In the genomic region with DNA sequence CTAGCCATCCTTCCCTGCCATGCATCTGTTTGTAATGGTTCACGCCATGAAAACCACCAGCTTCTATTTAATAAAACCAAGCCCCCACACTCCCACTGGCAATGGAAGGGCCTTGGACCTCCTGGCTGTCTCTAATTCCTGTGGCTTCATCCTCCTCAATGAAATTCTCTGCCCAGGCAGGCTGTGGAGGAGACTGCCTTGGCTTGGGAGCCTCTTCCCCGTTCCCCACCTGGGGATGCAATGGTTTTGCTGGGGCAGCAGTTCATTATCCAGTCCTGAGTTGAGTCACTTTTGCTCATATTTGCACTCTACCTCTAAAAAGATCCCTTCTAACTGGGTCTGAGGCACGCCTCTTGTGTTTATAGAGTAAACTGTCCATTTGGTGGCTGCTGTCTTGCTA, we compare ENCODE assay signal across 16 cellular contexts.
"Had no signal": no experiment of that assay in that cellular context is flagged by ENCODE, and none has a peak within 500 bp of the region (broad histone marks: within the 10 kb centered on the region; RNA-seq: fewer than 3 reads in every experiment).

No MANE protein-coding gene starts in this region.

- ATAC-seq: activated CD4-positive, CD25-positive, alpha-beta regulatory T cell treated with anti-CD3 and anti-CD28 coated beads, Interleukin-2, amount 50 U/mL, for 24 hours; gastroesophageal sphincter; left ventricle myocardium superior; sciatic nerve; T-cell had no signal

- H3K4me1 Mint-ChIP-seq: activated naive CD8-positive, alpha-beta T cell treated with anti-CD3 and anti-CD28 coated beads, Interleukin-2, amount 10 ng/mL, durations not matched to agents 7 days and 5 days; T-cell had no signal

- H3K27ac ChIP-seq: gastroesophageal sphincter, stomach, testis had no signal

- H3K9me3 Mint-ChIP-seq: activated T-helper 1 cell treated with anti-CD3 and anti-CD28 coated beads, Interleukin-12 subunit alpha, Interleukin-12 subunit beta, Interleukin-2, Interleukin-4 antibody, amounts not matched to agents 30 ng/mL and 10 ng/mL and 1 ng/mL, durations not matched to agents 14 hours and 24 hours and 36 hours; nephron progenitor cell had no signal

- H3K9me3 ChIP-seq: gastroesophageal sphincter, stomach, testis had no signal

- H3K36me3 ChIP-seq: gastroesophageal sphincter, stomach had no signal

- H3K27me3 Mint-ChIP-seq: activated naive CD8-positive, alpha-beta T cell treated with anti-CD3 and anti-CD28 coated beads, Interleukin-2, amount 10 ng/mL, durations not matched to agents 7 days and 5 days had no signal

- DNase-seq: activated CD4-positive, alpha-beta T cell treated with anti-CD3 and anti-CD28 coated beads, Interleukin-2, amount 50 U/mL, for 1 hour; activated naive CD8-positive, alpha-beta T cell treated with anti-CD3 and anti-CD28 coated beads, Interleukin-2, amount 10 ng/mL, durations not matched to agents 7 days and 5 days; anterior cingulate cortex; erythroblast; left ventricle myocardium superior; mesendoderm; nephron progenitor cell; stimulated activated CD4-positive, alpha-beta T cell treated with anti-CD3 and anti-CD28 coated beads, Interleukin-1b, Interleukin-23, amount 100 ng/mL, for 48 hours; stomach; T-cell; T-helper 9 cell had no signal

- H3K27ac Mint-ChIP-seq: activated naive CD8-positive, alpha-beta T cell treated with anti-CD3 and anti-CD28 coated beads, Interleukin-2, amount 10 ng/mL, durations not matched to agents 7 days and 5 days; activated T-helper 1 cell treated with anti-CD3 and anti-CD28 coated beads, Interleukin-12 subunit alpha, Interleukin-12 subunit beta, Interleukin-2, Interleukin-4 antibody, amounts not matched to agents 30 ng/mL and 10 ng/mL and 1 ng/mL, durations not matched to agents 14 hours and 24 hours and 36 hours; nephron progenitor cell; T-cell had no signal

- H3K4me1 ChIP-seq: stomach, testis had no signal

- H3K27me3 ChIP-seq: gastroesophageal sphincter, testis had no signal

- H3K36me3 Mint-ChIP-seq: activated naive CD8-positive, alpha-beta T cell treated with anti-CD3 and anti-CD28 coated beads, Interleukin-2, amount 10 ng/mL, durations not matched to agents 7 days and 5 days; T-cell had no signal

- H3K4me3 ChIP-seq: gastroesophageal sphincter, stomach, testis had no signal

- H3K4me3 Mint-ChIP-seq: activated naive CD8-positive, alpha-beta T cell treated with anti-CD3 and anti-CD28 coated beads, Interleukin-2, amount 10 ng/mL, durations not matched to agents 7 days and 5 days; activated T-helper 1 cell treated with anti-CD3 and anti-CD28 coated beads, Interleukin-12 subunit alpha, Interleukin-12 subunit beta, Interleukin-2, Interleukin-4 antibody, amounts not matched to agents 30 ng/mL and 10 ng/mL and 1 ng/mL, durations not matched to agents 14 hours and 24 hours and 36 hours; nephron progenitor cell; T-cell had no signal
